Comparison of ENCODE assay signal across 8 cellular contexts in genomic region chr1:155320661-155321576, GRCh38. TPM values are rescaled to one million over a fixed set of nuclear protein-coding genes. Genes with fewer than 3 reads are reported as not detected.
DNase-seq lines count a peak whose midpoint lies in the region; ATAC-seq and TF ChIP-seq lines count a peak whose summit lies in the region.

Gene RUSC1, plus strand, starts transcription at chr1:155320894. Its CDS starts 880 bp downstream, at chr1:155321774.

- H3K36me3 Mint-ChIP-seq in brain: peaks cover 18% of the 10 kb centered on the region

- peaks cover 30% of the 10 kb centered on the region for H3K79me2 ChIP-seq in ACC112 (ENCODE audit: control insufficient read depth, insufficient read depth, low read length, unreplicated experiment)

- H3K27ac ChIP-seq in ACC112 (ENCODE audit: low read depth, low read length) (no peak within 1 kb of the TSS), VCaP (peak within 1 kb of the TSS; percentile 86), iPS DF 6.9 (ENCODE audit: low read length) (no peak within 1 kb of the TSS)

- ATAC-seq in HG03460 (IDR thresholded peaks at IDR 0.05; ENCODE audit: unreplicated experiment) (peak; percentile 27), HG03439 (IDR thresholded peaks at IDR 0.05; ENCODE audit: unreplicated experiment) (no peak)

- H3K4me3 ChIP-seq in ACC112 (ENCODE audit: low read depth, low read length) (peak within 1 kb of the TSS; percentile 81), iPS DF 6.9 (ENCODE audit: low read length) (peak within 1 kb of the TSS; percentile 67; the same call in 1 of the 2 replicates), retinal pigment epithelial cell (ENCODE audit: low read length) (peak within 1 kb of the TSS; percentile 37)

- H3K9me3 Mint-ChIP-seq in brain: no peaks in the 10 kb centered on the region

- H3K36me3 ChIP-seq in ACC112 (ENCODE audit: insufficient read depth, low read length): peaks cover 9% of the 10 kb centered on the region; the same call in 1 of the 2 replicates
- H3K36me3 ChIP-seq in iPS DF 6.9 (ENCODE audit: control insufficient read depth, insufficient read depth, low read length): peaks cover 9% of the 10 kb centered on the region

- peaks cover 45% of the 10 kb centered on the region for H3K4me1 Mint-ChIP-seq in brain

- no peaks in the 10 kb centered on the region for H3K27me3 ChIP-seq in ACC112 (ENCODE audit: insufficient read depth, low read length)
- no peaks in the 10 kb centered on the region for H3K27me3 ChIP-seq in iPS DF 6.9 (ENCODE audit: control insufficient read depth, insufficient read depth, low read length)

- peaks cover 24% of the 10 kb centered on the region for H3K4me1 ChIP-seq in ACC112 (ENCODE audit: control insufficient read depth, insufficient read depth, low read length, unreplicated experiment)
- H3K4me1 ChIP-seq in iPS DF 6.9 (ENCODE audit: control insufficient read depth, insufficient read depth, low read length): peaks cover 11% of the 10 kb centered on the region

- TF ChIP-seq CTCF in VCaP (conservative IDR thresholded peaks at IDR 0.05) (no peak), brain (conservative IDR thresholded peaks at IDR 0.05) (no peak), retinal pigment epithelial cell (conservative IDR thresholded peaks at IDR 0.05; ENCODE audit: low read depth, low read length) (no peak)

- H3K27me3 Mint-ChIP-seq in brain: peaks cover 8% of the 10 kb centered on the region

- no peaks in the 10 kb centered on the region for H3K9me3 ChIP-seq in iPS DF 6.9 (ENCODE audit: control insufficient read depth, insufficient read depth, low read length)

- WGBS in iPS DF 6.9 (ENCODE audit: insufficient coverage, insufficient read length): no CpG with 5 or more reads among the region's 50 CpGs

- H3K27ac Mint-ChIP-seq in brain: peak within 1 kb of the TSS; percentile 75 to 98 (median 91)

- H3K4me3 Mint-ChIP-seq in brain: peak within 1 kb of the TSS; percentile 90 to 97 (median 93)

- DNase-seq in iPS DF 6.9 (ENCODE audit: low read depth, low spot score) (no peak), retinal pigment epithelial cell (ENCODE audit: low read depth) (no peak), GM19240 (ENCODE audit: insufficient read length, low spot score) (no peak)

- H2AFZ ChIP-seq in ACC112 (ENCODE audit: low read length, unreplicated experiment): no peak within 1 kb of the TSS

RNA-seq across cellular contexts. Expression of gene RUSC1, which starts in this region (rescaled TPM):
- 80.5 TPM for polyA plus RNA-seq in brain (ENCODE audit: insufficient read depth, low read depth, low replicate concordance)
